9 cellular contexts compared by ENCODE assay signal in genomic region chr5:164747371-164747770, GRCh38.
"Had no signal": no experiment of that assay in that cellular context is flagged by ENCODE, and none has a peak within 500 bp of the region (broad histone marks: within the 10 kb centered on the region; RNA-seq: fewer than 3 reads in every experiment).

No MANE protein-coding gene starts in this region.

- H3K36me3 ChIP-seq: HAP-1 had no signal

- H3K9me3 ChIP-seq: HAP-1 had no signal

- H3K27ac ChIP-seq: HL-60 had no signal

- H3K27me3 Mint-ChIP-seq: IgD-negative memory B cell had no signal

- H3K36me3 Mint-ChIP-seq: IgD-negative memory B cell had no signal

- H3K27ac Mint-ChIP-seq: HFFc6, IgD-negative memory B cell had no signal

- DNase-seq: GOT3, H7, HFFc6, KBM-7 had no signal

- H3K4me1 ChIP-seq: HAP-1 had no signal

- H3K4me3 ChIP-seq: HAP-1 had no signal

- FAIRE-seq: HepG2 had no signal

- H3K4me3 Mint-ChIP-seq: HFFc6, IgD-negative memory B cell had no signal

- ATAC-seq: HCT116, HepG2 had no signal

- H3K4me1 Mint-ChIP-seq: IgD-negative memory B cell had no signal
